ENCODE assay signal across 11 cellular contexts in genomic region chr9:35069020-35069419, GRCh38. TPM values are rescaled to one million over a fixed set of nuclear protein-coding genes. Genes with fewer than 3 reads are reported as not detected.
A peak's percentile ranks its signal among the peaks of the same experiment; 100 is the strongest.
DNase-seq lines count a peak whose midpoint lies in the region; ATAC-seq, FAIRE-seq and TF ChIP-seq lines count a peak whose summit lies in the region.
"Had no signal": no experiment of that assay in that cellular context is flagged by ENCODE, and none has a peak within 500 bp of the region (broad histone marks: within the 10 kb centered on the region; RNA-seq: fewer than 3 reads in every experiment).

No MANE protein-coding gene starts in this region.

- H3K4ac ChIP-seq in trophoblast cell (ENCODE audit: low read depth, low read length), result peak overlapping the region; percentile 96

- H2BK120ac ChIP-seq in trophoblast cell (ENCODE audit: insufficient read depth, low read length, poor library complexity), result no peak overlapping the region

- H3K36me3 ChIP-seq in OCI-LY7 (ENCODE audit: insufficient read depth, low read length), result peaks cover 87% of the 10 kb centered on the region
- peaks cover 27 to 30% of the 10 kb centered on the region in 2 experiments for H3K36me3 ChIP-seq in endothelial cell of umbilical vein (ENCODE audit: control insufficient read depth in 2 of 2, extremely low read depth in 1 of 2, insufficient read depth in 2 of 2, low read length in 2 of 2)
- H3K36me3 ChIP-seq in trophoblast cell (ENCODE audit: control insufficient read depth in 1 of 2, insufficient read depth in 2 of 2, low read length in 2 of 2), result peaks cover 33 to 54% of the 10 kb centered on the region in 2 experiments
- H3K36me3 ChIP-seq in left lung, result peaks cover 8 to 56% of the 10 kb centered on the region in 2 donors

- no peak overlapping the region for H4K8ac ChIP-seq in trophoblast cell (ENCODE audit: low read depth, low read length)

- no peak overlapping the region for H3K27ac Mint-ChIP-seq in T-helper 1 cell treated with Interleukin-12 subunit alpha and Interleukin-12 subunit beta and Interleukin-4 antibody, amounts not matched to agents 30 μg/mL and 1 μg/mL, for 36 hours

- H2BK12ac ChIP-seq in trophoblast cell (ENCODE audit: low read length), result no peak overlapping the region

- peak overlapping the region; percentile 10 for H3K4me3 Mint-ChIP-seq in T-helper 1 cell treated with Interleukin-12 subunit alpha and Interleukin-12 subunit beta and Interleukin-4 antibody, amounts not matched to agents 30 μg/mL and 1 μg/mL, for 36 hours

- WGBS in trophoblast cell (ENCODE audit: extremely low coverage, insufficient coverage, insufficient read length), result no CpG with 5 or more reads among the region's 4 CpGs

- peak; percentile 24 for FAIRE-seq in endothelial cell of umbilical vein (lab: Jason Lieb, UNC)

- no peak overlapping the region for H3K18ac ChIP-seq in trophoblast cell (ENCODE audit: low read length)

- H3K14ac ChIP-seq in trophoblast cell (ENCODE audit: low read length), result no peak overlapping the region

- H3K36me3 Mint-ChIP-seq in T-helper 1 cell treated with Interleukin-12 subunit alpha and Interleukin-12 subunit beta and Interleukin-4 antibody, amounts not matched to agents 30 μg/mL and 1 μg/mL, for 36 hours (ENCODE audit: low read depth), result peaks cover 54% of the 10 kb centered on the region

- no peaks in the 10 kb centered on the region for H3K27me3 ChIP-seq in endothelial cell of umbilical vein (ENCODE audit: control insufficient read depth in 2 of 2, insufficient read depth in 2 of 2, low read length in 2 of 2)
- no peaks in the 10 kb centered on the region for H3K27me3 ChIP-seq in trophoblast cell (ENCODE audit: insufficient read depth, low read length)
- no peaks in the 10 kb centered on the region for H3K27me3 ChIP-seq in left lung
- H3K27me3 ChIP-seq: gastroesophageal sphincter had no signal

- H4K20me1 ChIP-seq in OCI-LY7 (ENCODE audit: insufficient read depth, low read length), result peaks cover 26% of the 10 kb centered on the region
- H4K20me1 ChIP-seq in endothelial cell of umbilical vein (replicated peaks; ENCODE audit: control insufficient read depth, extremely low read depth, insufficient read depth, low read length), result peaks cover 16% of the 10 kb centered on the region

- H3K27me3 Mint-ChIP-seq in T-helper 1 cell treated with Interleukin-12 subunit alpha and Interleukin-12 subunit beta and Interleukin-4 antibody, amounts not matched to agents 30 μg/mL and 1 μg/mL, for 36 hours (ENCODE audit: low read depth), result no peaks in the 10 kb centered on the region

- H3K4me3 ChIP-seq in OCI-LY7 (ENCODE audit: low read depth, low read length, poor library complexity, severe bottlenecking) (no peak overlapping the region), endothelial cell of umbilical vein (replicated peaks in 1 of 3; ENCODE audit: insufficient read depth in 1 of 3, low read depth in 1 of 3, low read length in 3 of 3) (no peak overlapping the region), trophoblast cell (ENCODE audit: low read depth, low read length) (no peak overlapping the region), left lung (no peak overlapping the region)

- no peak overlapping the region for H2BK5ac ChIP-seq in trophoblast cell (ENCODE audit: low read depth, low read length, poor library complexity)

- BruUV-seq in OCI-LY7 (replicated peaks; lab: Mats Ljungman, UMichigan), result no TSS peak
- no TSS peak for BruUV-seq in endothelial cell of umbilical vein (replicated peaks; lab: Mats Ljungman, UMichigan)

- 0 out of 2 replicates have a peak overlapping the region, but pooled peaks have one; percentile 96 for H3K4me2 ChIP-seq in OCI-LY7 (ENCODE audit: low read length)
- H3K4me2 ChIP-seq in endothelial cell of umbilical vein (ENCODE audit: insufficient read depth, low read length), result peak overlapping the region; percentile 17
- H3K4me2 ChIP-seq in trophoblast cell (ENCODE audit: low read length), result peak overlapping the region; percentile 14

- DNase-seq in T-helper 1 cell (no peak), OCI-LY7 (ENCODE audit: low spot score) (no peak), endothelial cell of umbilical vein (ENCODE audit: low read depth, low spot score) (no peak), trophoblast cell (no peak), left lung (no peak), HuH-7 (ENCODE audit: low spot score) (no peak), COR-L47 (lab: John Stamatoyannopoulos, UW) (no peak)
- DNase-seq: NCI-H1436 treated with DMSO at 0.1 percent for 48 hours; NK-92 treated with Interleukin-12 subunit alpha and Interleukin-12 subunit beta, amount 100 ng/mL, for 24 hours had no signal

- no peak overlapping the region for H4K12ac ChIP-seq in trophoblast cell (ENCODE audit: low read depth, low read length)

- no peak overlapping the region for H2AK5ac ChIP-seq in trophoblast cell (ENCODE audit: low read length)

- dilution Hi-C loops in endothelial cell of umbilical vein (cut with MboI; ENCODE audit: extremely low pct_ligation_motif_present, low sequenced_read_pairs), result no loop called here

- no peak for TF ChIP-seq POLR2A in endothelial cell of umbilical vein (IDR thresholded peaks at IDR 0.05; ENCODE audit: low read depth, low read length)

- H3K79me1 ChIP-seq in trophoblast cell (ENCODE audit: low read length), result peaks cover 12% of the 10 kb centered on the region

- no peaks in the 10 kb centered on the region for H3K9me1 ChIP-seq in endothelial cell of umbilical vein (replicated peaks; ENCODE audit: control insufficient read depth, extremely low read depth, insufficient read depth, low read length)

- peaks cover 44% of the 10 kb centered on the region for H3K4me1 Mint-ChIP-seq in T-helper 1 cell treated with Interleukin-12 subunit alpha and Interleukin-12 subunit beta and Interleukin-4 antibody, amounts not matched to agents 30 μg/mL and 1 μg/mL, for 36 hours (ENCODE audit: low read depth)

- POLR2A ChIA-PET in OCI-LY7 (lab: Charles Lee) (interaction anchor here (0.6 to 3.1 kb wide), 3 partner anchors 9 to 33 kb away, joined by 3 to 10 read pairs (median 3); partner anchors contain the start of gene FANCG), endothelial cell of umbilical vein (lab: Charles Lee) (interaction anchor here (0.6 to 0.7 kb wide), 3 partner anchors 36 to 299 kb away, joined by 3 to 15 read pairs (median 3); no protein-coding TSS in a partner anchor)

- H4K91ac ChIP-seq in trophoblast cell (ENCODE audit: low read depth, low read length), result no peak overlapping the region

- CTCF ChIA-PET in OCI-LY7 (lab: Charles Lee; ENCODE audit: unreplicated experiment), result no interaction called here
- CTCF ChIA-PET in endothelial cell of umbilical vein (lab: Charles Lee), result interaction anchor here (0.9 kb wide), 1 partner anchor 85 kb away, joined by 4 read pairs; no protein-coding TSS in a partner anchor

- H3K4me1 ChIP-seq in OCI-LY7 (ENCODE audit: insufficient read depth, low read length, poor library complexity, severe bottlenecking) (peaks cover 34% of the 10 kb centered on the region), endothelial cell of umbilical vein (ENCODE audit: control insufficient read depth, extremely low read depth, insufficient read depth, low read length) (peaks cover 29% of the 10 kb centered on the region), trophoblast cell (ENCODE audit: control insufficient read depth in 1 of 2, insufficient read depth in 2 of 2, low read length in 2 of 2) (peaks cover 11 to 14% of the 10 kb centered on the region in 2 experiments), left lung (peaks cover 15 to 50% of the 10 kb centered on the region in 2 donors)

- TF ChIP-seq CTCF in OCI-LY7 (conservative IDR thresholded peaks at IDR 0.05; ENCODE audit: low read length) (no peak), endothelial cell of umbilical vein (IDR thresholded peaks at IDR 0.05; ENCODE audit: extremely low read depth in 1 of 2, insufficient read depth in 1 of 2, low read depth in 1 of 2, low read length in 2 of 2) (no peak), left lung (IDR thresholded peaks at IDR 0.05) (no peak)

- H3K27ac ChIP-seq in OCI-LY7 (ENCODE audit: low read depth, low read length, poor library complexity, severe bottlenecking) (no peak overlapping the region), endothelial cell of umbilical vein (ENCODE audit: insufficient read depth, low read depth, low read length) (no peak overlapping the region), trophoblast cell (ENCODE audit: low read depth, low read length) (no peak overlapping the region), left lung (no peak overlapping the region)

- no peak overlapping the region for H3K9ac ChIP-seq in endothelial cell of umbilical vein (replicated peaks; ENCODE audit: extremely low read depth, insufficient read depth, low read length)
- H3K9ac ChIP-seq in trophoblast cell (ENCODE audit: low read length), result no peak overlapping the region

- no peak overlapping the region for H2AFZ ChIP-seq in OCI-LY7 (ENCODE audit: low read length)
- H2AFZ ChIP-seq in endothelial cell of umbilical vein (ENCODE audit: low read depth, low read length), result no peak overlapping the region
- no peak overlapping the region for H2AFZ ChIP-seq in trophoblast cell (ENCODE audit: insufficient read depth, low read length, poor library complexity)

- peak overlapping the region; percentile 63 for H3K23ac ChIP-seq in trophoblast cell (ENCODE audit: low read length)

- no peaks in the 10 kb centered on the region for H3K9me2 ChIP-seq in OCI-LY7 (ENCODE audit: insufficient read depth, low read length)

- intact Hi-C loops in OCI-LY7 (cut with micrococcal nuclease; ENCODE audit: unreplicated experiment), result no loop called here
- intact Hi-C loops in endothelial cell of umbilical vein (cut with micrococcal nuclease), result no loop called here
- intact Hi-C loops in left lung (cut with DNase I), result no loop called here

- no peak for ATAC-seq in left lung
- ATAC-seq: gastroesophageal sphincter had no signal

- H3K9me3 Mint-ChIP-seq in T-helper 1 cell treated with Interleukin-12 subunit alpha and Interleukin-12 subunit beta and Interleukin-4 antibody, amounts not matched to agents 30 μg/mL and 1 μg/mL, for 36 hours, result no peaks in the 10 kb centered on the region

- H3K9me3 ChIP-seq in OCI-LY7 (ENCODE audit: low read length) (no peaks in the 10 kb centered on the region), endothelial cell of umbilical vein (replicated peaks; ENCODE audit: control insufficient read depth, insufficient read depth, low read length) (no peaks in the 10 kb centered on the region), trophoblast cell (ENCODE audit: insufficient read depth, low read depth, low read length) (no peaks in the 10 kb centered on the region), left lung (no peaks in the 10 kb centered on the region)
- H3K9me3 ChIP-seq: gastroesophageal sphincter had no signal

- peaks cover 51% of the 10 kb centered on the region for H3K79me2 ChIP-seq in OCI-LY7 (ENCODE audit: insufficient read depth, low read depth, low read length)
- peaks cover 67% of the 10 kb centered on the region for H3K79me2 ChIP-seq in endothelial cell of umbilical vein (ENCODE audit: control insufficient read depth, insufficient read depth, low read length)
- H3K79me2 ChIP-seq in trophoblast cell (ENCODE audit: control insufficient read depth, insufficient read depth, low read length, poor library complexity), result peaks cover 32% of the 10 kb centered on the region

RNA-seq across cellular contexts. Expression of gene VCP, which starts 3.4 kb away (rescaled TPM):
- 158 and 187 TPM in 2 replicates for total RNA-seq in OCI-LY7 (2014; rRNA removed; shearing (Covaris generic))
- 200 and 212 TPM in 2 replicates for total RNA-seq in OCI-LY7 (2022)
- total RNA-seq in endothelial cell of umbilical vein, result 450 and 493 TPM in 2 replicates
- 310 and 349 TPM in 2 replicates for polyA plus RNA-seq in endothelial cell of umbilical vein
- 326 and 364 TPM in 2 replicates for polyA plus RNA-seq in endothelial cell of umbilical vein (2011; cell fraction: cytosol; rRNA removed)
- polyA plus RNA-seq in endothelial cell of umbilical vein (2011; cell fraction: nucleus; rRNA removed), result 575 and 655 TPM in 2 replicates
- polyA plus RNA-seq in endothelial cell of umbilical vein (2012), result 540 and 568 TPM in 2 replicates
- 905 and 912 TPM in 2 replicates for polyA minus RNA-seq in endothelial cell of umbilical vein
- polyA minus RNA-seq in endothelial cell of umbilical vein (2011; cell fraction: cytosol; rRNA and poly(A)+ RNA removed), result 223 TPM
- 389 and 396 TPM in 2 replicates for polyA minus RNA-seq in endothelial cell of umbilical vein (2011; cell fraction: nucleus; rRNA and poly(A)+ RNA removed)
- polyA plus RNA-seq in trophoblast cell (2013), result 250 and 256 TPM in 2 replicates
- 100 to 1,000 TPM; 228 to 327 TPM for total RNA-seq in left lung

RNA-seq across cellular contexts. Expression of gene FANCG, which starts 10.7 kb away (rescaled TPM):
- 85.1 and 86.5 TPM in 2 replicates for total RNA-seq in OCI-LY7 (2014; rRNA removed; shearing (Covaris generic))
- 121 and 145 TPM in 2 replicates for total RNA-seq in OCI-LY7 (2022)
- 50.0 and 58.0 TPM in 2 replicates for total RNA-seq in endothelial cell of umbilical vein
- 26.5 and 31.6 TPM in 2 replicates for polyA plus RNA-seq in endothelial cell of umbilical vein
- 25.1 and 25.9 TPM in 2 replicates for polyA plus RNA-seq in endothelial cell of umbilical vein (2011; cell fraction: cytosol; rRNA removed)
- 136 and 163 TPM in 2 replicates for polyA plus RNA-seq in endothelial cell of umbilical vein (2011; cell fraction: nucleus; rRNA removed)
- polyA plus RNA-seq in endothelial cell of umbilical vein (2012), result 34.0 and 48.0 TPM in 2 replicates
- 31.6 and 38.1 TPM in 2 replicates for polyA minus RNA-seq in endothelial cell of umbilical vein
- polyA minus RNA-seq in endothelial cell of umbilical vein (2011; cell fraction: cytosol; rRNA and poly(A)+ RNA removed), result 33.4 TPM
- polyA minus RNA-seq in endothelial cell of umbilical vein (2011; cell fraction: nucleus; rRNA and poly(A)+ RNA removed), result 38.6 and 53.9 TPM in 2 replicates
- polyA plus RNA-seq in trophoblast cell (2013), result 31.6 and 33.8 TPM in 2 replicates
- 10 to 100 TPM; 18.7 to 28.3 TPM for total RNA-seq in left lung

RNA-seq across cellular contexts. Expression of gene PIGO, which starts 27.4 kb away (rescaled TPM):
- total RNA-seq in OCI-LY7 (2014; rRNA removed; shearing (Covaris generic)), result 12.7 and 16.0 TPM in 2 replicates
- total RNA-seq in OCI-LY7 (2022) (27.5 and 27.9 TPM in 2 replicates), endothelial cell of umbilical vein (17.7 and 23.5 TPM in 2 replicates), left lung (10 to 100 TPM; 29.8 to 30.7 TPM)
- 27.3 and 29.8 TPM in 2 replicates for polyA plus RNA-seq in endothelial cell of umbilical vein
- polyA plus RNA-seq in endothelial cell of umbilical vein (2011; cell fraction: cytosol; rRNA removed), result 15.6 and 15.7 TPM in 2 replicates
- polyA plus RNA-seq in endothelial cell of umbilical vein (2011; cell fraction: nucleus; rRNA removed), result 37.9 and 39.9 TPM in 2 replicates
- 12.1 and 16.4 TPM in 2 replicates for polyA plus RNA-seq in endothelial cell of umbilical vein (2012)
- 26.8 and 30.7 TPM in 2 replicates for polyA minus RNA-seq in endothelial cell of umbilical vein
- 17.0 TPM for polyA minus RNA-seq in endothelial cell of umbilical vein (2011; cell fraction: cytosol; rRNA and poly(A)+ RNA removed)
- 14.3 and 21.3 TPM in 2 replicates for polyA minus RNA-seq in endothelial cell of umbilical vein (2011; cell fraction: nucleus; rRNA and poly(A)+ RNA removed)
- 14.0 and 14.6 TPM in 2 replicates for polyA plus RNA-seq in trophoblast cell (2013)

RNA-seq across cellular contexts. Expression of gene STOML2, which starts 33.9 kb away (rescaled TPM):
- total RNA-seq in OCI-LY7 (2014; rRNA removed; shearing (Covaris generic)), result 152 and 158 TPM in 2 replicates
- total RNA-seq in OCI-LY7 (2022) (139 and 155 TPM in 2 replicates), endothelial cell of umbilical vein (142 and 144 TPM in 2 replicates), left lung (10 to 100 TPM; 62.3 to 90.3 TPM)
- 187 and 206 TPM in 2 replicates for polyA plus RNA-seq in endothelial cell of umbilical vein
- polyA plus RNA-seq in endothelial cell of umbilical vein (2011; cell fraction: cytosol; rRNA removed), result 186 and 208 TPM in 2 replicates
- 142 and 153 TPM in 2 replicates for polyA plus RNA-seq in endothelial cell of umbilical vein (2011; cell fraction: nucleus; rRNA removed)
- 155 and 168 TPM in 2 replicates for polyA plus RNA-seq in endothelial cell of umbilical vein (2012)
- polyA minus RNA-seq in endothelial cell of umbilical vein, result 80.6 and 98.1 TPM in 2 replicates
- 36.0 TPM for polyA minus RNA-seq in endothelial cell of umbilical vein (2011; cell fraction: cytosol; rRNA and poly(A)+ RNA removed)
- polyA minus RNA-seq in endothelial cell of umbilical vein (2011; cell fraction: nucleus; rRNA and poly(A)+ RNA removed), result 21.5 and 27.6 TPM in 2 replicates
- polyA plus RNA-seq in trophoblast cell (2013), result 81.6 and 83.4 TPM in 2 replicates

RNA-seq across cellular contexts. Expression of gene ATOSB, which starts 46.6 kb away (rescaled TPM):
- 1.4 and 1.5 TPM in 2 replicates for total RNA-seq in OCI-LY7 (2014; rRNA removed; shearing (Covaris generic))
- total RNA-seq in OCI-LY7 (2022) (4.7 and 6.1 TPM in 2 replicates), endothelial cell of umbilical vein (34.7 and 39.4 TPM in 2 replicates), left lung (10 to 100 TPM; 26.1 to 30.9 TPM)
- 58.0 and 69.6 TPM in 2 replicates for polyA plus RNA-seq in endothelial cell of umbilical vein
- polyA plus RNA-seq in endothelial cell of umbilical vein (2011; cell fraction: cytosol; rRNA removed), result 40.5 and 44.3 TPM in 2 replicates
- polyA plus RNA-seq in endothelial cell of umbilical vein (2011; cell fraction: nucleus; rRNA removed), result 63.3 and 68.1 TPM in 2 replicates
- polyA plus RNA-seq in endothelial cell of umbilical vein (2012), result 39.3 and 47.8 TPM in 2 replicates
- polyA minus RNA-seq in endothelial cell of umbilical vein, result 36.1 and 38.5 TPM in 2 replicates
- 3.2 TPM for polyA minus RNA-seq in endothelial cell of umbilical vein (2011; cell fraction: cytosol; rRNA and poly(A)+ RNA removed)
- 13.1 and 14.2 TPM in 2 replicates for polyA minus RNA-seq in endothelial cell of umbilical vein (2011; cell fraction: nucleus; rRNA and poly(A)+ RNA removed)
- 19.5 and 20.6 TPM in 2 replicates for polyA plus RNA-seq in trophoblast cell (2013)

Comparison
In these comparisons a context has a peak if more than half of its experiments do, and no peak if none do; other contexts are left out.
1. H3K4me2 ChIP-seq: peak in every context shown above with its lines; median percentile 96 in OCI-LY7; 17 in endothelial cell of umbilical vein; 14 in trophoblast cell.